ENCODE assay signal across 24 cellular contexts in genomic region chr9:99593621-99594020, GRCh38.
A peak's percentile ranks its signal among the peaks of the same experiment; 100 is the strongest.
DNase-seq lines count a peak whose midpoint lies in the region; ATAC-seq, FAIRE-seq and TF ChIP-seq lines count a peak whose summit lies in the region.
"Had no signal": no experiment of that assay in that cellular context is flagged by ENCODE, and none has a peak within 500 bp of the region (broad histone marks: within the 10 kb centered on the region; RNA-seq: fewer than 3 reads in every experiment).

No MANE protein-coding gene starts in this region.

- H3K9ac ChIP-seq in GM12878 (ENCODE audit: control insufficient read depth, insufficient read depth, low read length) (no peak overlapping the region), smooth muscle cell (ENCODE audit: low read depth) (peak overlapping the region; percentile 56)

- 31% methylated on average over 2 of the region's 2 CpGs for WGBS in GM12878 (ENCODE audit: insufficient coverage, insufficient replicate concordance, low lambda C conversion rate, missing lambda C conversion rate)
- 59% methylated on average over 2 of the region's 2 CpGs for WGBS in smooth muscle cell (ENCODE audit: low lambda C conversion rate)

- CTCF ChIA-PET in GM12878 (lab: Yijun Ruan, JAX) = interaction anchor here (0.9 to 2.7 kb wide), 6 partner anchors 11 to 409 kb away, joined by 3 to 7 read pairs (median 3); no protein-coding TSS in a partner anchor

- SMC1A ChIA-PET in GM12878 (lab: Charles Lee; ENCODE audit: uncharacterized antibody, unreplicated experiment) = interaction anchor here (0.5 to 2.5 kb wide), 15 partner anchors 12 to 626 kb away, joined by 3 to 13 read pairs (median 6); no protein-coding TSS in a partner anchor

- no peak for FAIRE-seq in GM12878 (lab: Jason Lieb, UNC)
- FAIRE-seq: H1 had no signal

- DNase-seq in NCI-H345 (lab: John Stamatoyannopoulos, UW) (peak; percentile 37), NCI-H345 treated with DMSO at 0.1 percent for 48 hours (lab: John Stamatoyannopoulos, UW; ENCODE audit: unreplicated experiment) (no peak), NCI-H1930 (lab: John Stamatoyannopoulos, UW) (peak; percentile 16 to 17), GM12878 (ENCODE audit: low read depth, low spot score) (no peak), smooth muscle cell (lab: John Stamatoyannopoulos, UW; ENCODE audit: unreplicated experiment) (no peak), GM13976 (ENCODE audit: low spot score) (no peak), GM10266 (ENCODE audit: extremely low spot score) (no peak)
- DNase-seq: activated CD8-positive, alpha-beta T cell treated with anti-CD3 and anti-CD28 coated beads, Interleukin-2, amount 10 ng/mL, durations not matched to agents 7 days and 5 days; activated naive CD4-positive, alpha-beta T cell treated with anti-CD3 and anti-CD28 coated beads for 36 hours; activated T-cell treated with anti-CD3 and anti-CD28 coated beads, Interleukin-2, amount 50 U/mL, for 4 hours; CD4-positive, alpha-beta T cell; DMS153; effector memory CD4-positive, alpha-beta T cell; left lung; NCI-H1092 treated with DMSO at 0.1 percent for 48 hours; NCI-H526; stimulated activated CD4-positive, alpha-beta T cell treated with anti-CD3 and anti-CD28 coated beads, Interleukin-12 subunit alpha, Interleukin-12 subunit beta, amount 100 ng/mL, for 4 hours; stimulated activated CD8-positive, alpha-beta memory T cell treated with anti-CD3 and anti-CD28 coated beads, Interleukin-4, amount 100 ng/mL, for 48 hours had no signal

- H3K79me2 ChIP-seq in GM12878 (ENCODE audit: control insufficient read depth, insufficient read depth, low read length) = no peaks in the 10 kb centered on the region
- no peaks in the 10 kb centered on the region for H3K79me2 ChIP-seq in smooth muscle cell (ENCODE audit: low read depth)

- TF ChIP-seq POLR2A in GM12878 (IDR thresholded peaks at IDR 0.05; ENCODE audit: low read depth, low read length) = no peak

- no peaks in the 10 kb centered on the region for H3K27me3 ChIP-seq in GM12878 (replicated peaks in 1 of 2; ENCODE audit: control insufficient read depth in 2 of 2, insufficient read depth in 2 of 2, low read length in 1 of 2)
- H3K27me3 ChIP-seq in smooth muscle cell (ENCODE audit: low read depth) = no peaks in the 10 kb centered on the region
- H3K27me3 ChIP-seq: left lung, neutrophil, SJSA1, suprapubic skin had no signal

- no peaks in the 10 kb centered on the region for H3F3A ChIP-seq in smooth muscle cell (ENCODE audit: low read depth)

- POLR2A ChIA-PET in GM12878 (lab: Charles Lee) = interaction anchor here (0.7 to 1.6 kb wide), 5 partner anchors 41 to 417 kb away, joined by 3 to 5 read pairs (median 3); no protein-coding TSS in a partner anchor

- H3K4me3 ChIP-seq in GM12878 (no peak overlapping the region), smooth muscle cell (no peak overlapping the region)
- H3K4me3 ChIP-seq: left lung, SJSA1, suprapubic skin had no signal

- ATAC-seq in GM12878 = peak; percentile 56
- no peak for ATAC-seq in GM18520 (IDR thresholded peaks at IDR 0.05; ENCODE audit: unreplicated experiment)
- ATAC-seq: activated CD8-positive, alpha-beta T cell treated with anti-CD3 and anti-CD28 coated beads, Interleukin-2, amount 10 ng/mL, durations not matched to agents 7 days and 5 days; activated T-cell treated with anti-CD3 and anti-CD28 coated beads, Interleukin-2, amount 50 U/mL, for 4 hours; left lung; WTC11 had no signal

- in situ Hi-C loops in GM12878 (cut with MboI) = no loop called here
- in situ Hi-C loops in GM13976 (cut with MboI; ENCODE audit: low sequenced_read_pairs, unreplicated experiment) = no loop called here

- H3K4me2 ChIP-seq in GM12878 (ENCODE audit: control insufficient read depth, insufficient read depth) = no peak overlapping the region
- no peak overlapping the region for H3K4me2 ChIP-seq in smooth muscle cell

- TF ChIP-seq RAD21 in GM12878 (IDR thresholded peaks at IDR 0.05; ENCODE audit: insufficient read depth, low read depth, low read length) = no peak

- RAD21 ChIA-PET in GM12878 (lab: Charles Lee; ENCODE audit: unreplicated experiment) = interaction anchor here (0.9 to 2.2 kb wide), 10 partner anchors 10 to 238 kb away, joined by 3 to 17 read pairs (median 3); no protein-coding TSS in a partner anchor

- BruUV-seq in GM12878 (replicated peaks; lab: Mats Ljungman, UMichigan) = TSS peak; percentile 97

- no peaks in the 10 kb centered on the region for H3K36me3 ChIP-seq in GM12878 (ENCODE audit: control insufficient read depth in 2 of 2, insufficient read depth in 2 of 2, low read length in 1 of 2)
- H3K36me3 ChIP-seq in smooth muscle cell (ENCODE audit: low read depth) = no peaks in the 10 kb centered on the region
- H3K36me3 ChIP-seq: left lung, neutrophil, SJSA1, suprapubic skin had no signal

- H3K4me1 ChIP-seq in GM12878 (ENCODE audit: control insufficient read depth, insufficient read depth, low read length) (peaks cover 13% of the 10 kb centered on the region; the same call in 1 of the 2 replicates), smooth muscle cell (ENCODE audit: low read depth) (no peaks in the 10 kb centered on the region)
- H3K4me1 ChIP-seq: SJSA1, suprapubic skin had no signal

- H3K9me3 ChIP-seq in GM12878 (replicated peaks; ENCODE audit: control insufficient read depth, insufficient read depth, low read length) (no peaks in the 10 kb centered on the region), smooth muscle cell (replicated peaks; ENCODE audit: low read depth) (no peaks in the 10 kb centered on the region)
- H3K9me3 ChIP-seq: left lung, neutrophil, SJSA1, suprapubic skin had no signal

- no peak for TF ChIP-seq EP300 in GM12878 (IDR thresholded peaks at IDR 0.05; ENCODE audit: borderline replicate concordance in 1 of 2, control insufficient read depth in 1 of 2, low read depth in 2 of 2, low read length in 2 of 2)

- intact Hi-C loops in GM12878 (cut with micrococcal nuclease; ENCODE audit: unreplicated experiment) = loop anchor here (2.0 to 5.0 kb wide), 4 partner anchors 39 to 229 kb away; partner anchors contain the start of gene NR4A3

- H3K27ac ChIP-seq in GM12878 (ENCODE audit: control insufficient read depth, insufficient read depth) = peak overlapping the region; percentile 30; the same call in 1 of the 2 replicates
- peak overlapping the region; percentile 79 for H3K27ac ChIP-seq in smooth muscle cell (ENCODE audit: low read depth)
- H3K27ac ChIP-seq: left lung, neutrophil, SJSA1, suprapubic skin had no signal

- H2AFZ ChIP-seq in GM12878 (ENCODE audit: control insufficient read depth, low read depth, low read length) (peak overlapping the region; percentile 27; the same call in 1 of the 2 replicates), smooth muscle cell (ENCODE audit: low read depth) (no peak overlapping the region)

- TF ChIP-seq CTCF in GM12878 (IDR thresholded peaks at IDR 0.05 in 2 of 3, conservative IDR thresholded peaks at IDR 0.05 in 1 of 3; ENCODE audit: control insufficient read depth in 2 of 3, extremely low read depth in 1 of 3, insufficient read depth in 1 of 3, low read depth in 3 of 3, low read length in 3 of 3) (no peak), smooth muscle cell (IDR thresholded peaks at IDR 0.05; ENCODE audit: borderline replicate concordance, insufficient read depth, poor library complexity, severe bottlenecking) (no peak), GM13976 (IDR thresholded peaks at IDR 0.05; ENCODE audit: borderline replicate concordance, control extremely low read depth, extremely low read depth, insufficient read depth, missing control alignments) (no peak), GM10266 (IDR thresholded peaks at IDR 0.05; ENCODE audit: control insufficient read depth, insufficient read depth, low read depth, missing control alignments) (no peak)

- no peaks in the 10 kb centered on the region for H4K20me1 ChIP-seq in GM12878 (ENCODE audit: control insufficient read depth, insufficient read depth)
- no peaks in the 10 kb centered on the region for H4K20me1 ChIP-seq in smooth muscle cell (ENCODE audit: low read depth)

TF ChIP-seq in GM12878, 131 proteins besides CTCF, POLR2A, EP300 and RAD21:
- TF ChIP-seq SRF (IDR thresholded peaks at IDR 0.05; ENCODE audit: low read depth in 2 of 2, low read length in 2 of 2) (no peak), HCFC1 (IDR thresholded peaks at IDR 0.05; ENCODE audit: low read length) (no peak), BHLHE40 (IDR thresholded peaks at IDR 0.05; ENCODE audit: borderline replicate concordance in 1 of 2, low read depth in 2 of 2, low read length in 1 of 2) (peak in 1 of 2 experiments; percentile 35; a peak in 1 of 4 replicates), RAD51 (IDR thresholded peaks at IDR 0.05) (peak; percentile 51; the same call in 1 of the 2 replicates), CHD1 (IDR thresholded peaks at IDR 0.05; ENCODE audit: low read depth, low read length) (no peak), ETV6 (conservative IDR thresholded peaks at IDR 0.05 in 1 of 2, IDR thresholded peaks at IDR 0.05 in 1 of 2; ENCODE audit: borderline replicate concordance in 1 of 2, low read depth in 1 of 2) (no peak), RUNX3 (IDR thresholded peaks at IDR 0.05; ENCODE audit: low read length) (peak; percentile 39; the same call in 1 of the 2 replicates), SKIL (IDR thresholded peaks at IDR 0.05; ENCODE audit: low read depth, poor library complexity, severe bottlenecking) (no peak), IKZF2 (IDR thresholded peaks at IDR 0.05) (0 out of 4 replicates have a peak, but pooled peaks of 1 of the 2 experiments have one; percentile 18), IKZF1 (conservative IDR thresholded peaks at IDR 0.05) (peak; percentile 24; the same call in 1 of the 2 replicates), ESRRA (IDR thresholded peaks at IDR 0.05; ENCODE audit: low read length) (no peak), DPF2 (IDR thresholded peaks at IDR 0.05) (peak; percentile 42)

Comparison
In these comparisons a context has a peak if more than half of its experiments do, and no peak if none do; other contexts are left out.
1. DNase-seq: peak in NCI-H345 (single experiment) and NCI-H1930 (2 of 2); none in NCI-H345 treated with DMSO at 0.1 percent for 48 hours (single experiment), GM12878 (single experiment), smooth muscle cell (single experiment), GM13976 (single experiment) and GM10266 (single experiment).